Comparison of ENCODE assay signal across 20 cellular contexts in the genomic region with DNA sequence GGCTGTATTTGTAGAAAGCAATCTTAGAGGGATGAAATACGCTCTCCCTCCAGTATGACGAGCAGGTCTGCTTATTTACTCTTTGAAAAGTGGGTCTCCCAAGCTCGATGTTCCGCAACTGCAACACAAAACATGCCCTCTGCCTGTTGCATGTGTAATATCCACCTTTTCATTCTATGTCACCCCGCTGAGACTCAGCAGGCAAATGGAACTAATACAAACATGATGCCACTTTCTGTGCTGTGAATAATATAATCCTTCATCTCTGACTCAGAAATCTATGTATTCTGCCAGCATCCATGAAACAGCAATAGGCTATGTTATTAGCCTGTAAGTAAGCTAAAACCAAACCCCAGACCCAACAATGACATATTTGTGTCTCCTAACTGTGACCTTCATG.
"Had no signal": no experiment of that assay in that cellular context is flagged by ENCODE, and none has a peak within 500 bp of the region (broad histone marks: within the 10 kb centered on the region; RNA-seq: fewer than 3 reads in every experiment).

No MANE protein-coding gene starts in this region.

- H3K36me3 Mint-ChIP-seq: activated CD4-positive, alpha-beta memory T cell treated with anti-CD3 and anti-CD28 coated beads for 36 hours; natural killer cell had no signal

- ATAC-seq: left cardiac atrium; natural killer cell; pancreas; right lobe of liver; stimulated activated naive CD8-positive, alpha-beta T cell treated with anti-CD3 and anti-CD28 coated beads, Interleukin-15, amount 100 ng/mL, for 72 hours had no signal

- H3K9me3 ChIP-seq: esophagus muscularis mucosa, pancreas, right lobe of liver, vagina had no signal

- H3K27me3 ChIP-seq: brain microvascular endothelial cell, esophagus muscularis mucosa, right lobe of liver, vagina had no signal

- H3K36me3 ChIP-seq: brain microvascular endothelial cell, esophagus muscularis mucosa, pancreas, vagina had no signal

- H3K4me1 ChIP-seq: esophagus muscularis mucosa, pancreas, right lobe of liver, vagina had no signal

- H3K4me1 Mint-ChIP-seq: activated B cell treated with CpG ODN at 0.5 μM for 24 hours; natural killer cell; stimulated activated naive CD8-positive, alpha-beta T cell treated with anti-CD3 and anti-CD28 coated beads, Interleukin-15, amount 100 ng/mL, for 72 hours had no signal

- H3K4me3 Mint-ChIP-seq: activated B cell treated with CpG ODN at 0.5 μM for 24 hours; activated CD4-positive, alpha-beta memory T cell treated with anti-CD3 and anti-CD28 coated beads for 36 hours; activated naive CD4-positive, alpha-beta T cell treated with anti-CD3 and anti-CD28 coated beads for 36 hours; natural killer cell; stimulated activated naive CD8-positive, alpha-beta T cell treated with anti-CD3 and anti-CD28 coated beads, Interleukin-15, amount 100 ng/mL, for 72 hours had no signal

- H3K27ac ChIP-seq: brain microvascular endothelial cell, esophagus muscularis mucosa, hepatocyte, pancreas, right lobe of liver, vagina had no signal

- H3K9me3 Mint-ChIP-seq: activated B cell treated with CpG ODN at 0.5 μM for 24 hours; activated CD4-positive, alpha-beta memory T cell treated with anti-CD3 and anti-CD28 coated beads for 36 hours; activated naive CD4-positive, alpha-beta T cell treated with anti-CD3 and anti-CD28 coated beads for 36 hours; stimulated activated naive CD8-positive, alpha-beta T cell treated with anti-CD3 and anti-CD28 coated beads, Interleukin-15, amount 100 ng/mL, for 72 hours had no signal

- H3K27ac Mint-ChIP-seq: activated B cell treated with CpG ODN at 0.5 μM for 24 hours; activated CD4-positive, alpha-beta memory T cell treated with anti-CD3 and anti-CD28 coated beads for 36 hours; activated naive CD4-positive, alpha-beta T cell treated with anti-CD3 and anti-CD28 coated beads for 36 hours; natural killer cell; stimulated activated naive CD8-positive, alpha-beta T cell treated with anti-CD3 and anti-CD28 coated beads, Interleukin-15, amount 100 ng/mL, for 72 hours had no signal

- H3K4me3 ChIP-seq: esophagus muscularis mucosa, hepatocyte, pancreas, right lobe of liver, vagina had no signal

- H3K27me3 Mint-ChIP-seq: activated B cell treated with CpG ODN at 0.5 μM for 24 hours had no signal

- DNase-seq: activated B cell treated with CpG ODN at 0.5 μM for 24 hours; activated CD4-positive, alpha-beta memory T cell treated with anti-CD3 and anti-CD28 coated beads for 36 hours; activated CD4-positive, alpha-beta T cell treated with anti-CD3 and anti-CD28 coated beads for 4 hours; activated naive CD4-positive, alpha-beta T cell treated with anti-CD3 and anti-CD28 coated beads for 36 hours; activated T-cell treated with anti-CD3 and anti-CD28 coated beads for 4 hours; anterior cingulate cortex; brain microvascular endothelial cell; effector CD4-positive, alpha-beta T cell; left cardiac atrium; natural killer cell; pancreas; right lobe of liver; small intestine; stimulated activated CD4-positive, alpha-beta T cell treated with anti-CD3 and anti-CD28 coated beads, Interleukin-4, amount 100 ng/mL, for 1 hour; stimulated activated naive CD8-positive, alpha-beta T cell treated with anti-CD3 and anti-CD28 coated beads, Interleukin-15, amount 100 ng/mL, for 72 hours; T-helper 9 cell; trophoblast cell had no signal
